In genomic region chr5:180090769-180091546, GRCh38 we compare ENCODE assay signal across 8 cellular contexts. TPM values are rescaled to one million over a fixed set of nuclear protein-coding genes. Genes with fewer than 3 reads are reported as not detected.
DNase-seq lines count a peak whose midpoint lies in the region; ATAC-seq and TF ChIP-seq lines count a peak whose summit lies in the region.

No MANE protein-coding gene starts in this region.

- no peak overlapping the region for H3K27ac Mint-ChIP-seq in activated CD4-positive, alpha-beta memory T cell treated with anti-CD3 and anti-CD28 coated beads, Interleukin-2, amount 10 ng/mL, durations not matched to agents 7 days and 5 days

- H3K9me3 Mint-ChIP-seq in activated CD4-positive, alpha-beta memory T cell treated with anti-CD3 and anti-CD28 coated beads, Interleukin-2, amount 10 ng/mL, durations not matched to agents 7 days and 5 days = no peaks in the 10 kb centered on the region

- ATAC-seq in HG03280 (IDR thresholded peaks at IDR 0.05; ENCODE audit: unreplicated experiment) = no peak

- TF ChIP-seq CTCF in NB4 (IDR thresholded peaks at IDR 0.05; ENCODE audit: low read depth, low read length) = peak; percentile 39

- H3K4me3 Mint-ChIP-seq in activated CD4-positive, alpha-beta memory T cell treated with anti-CD3 and anti-CD28 coated beads, Interleukin-2, amount 10 ng/mL, durations not matched to agents 7 days and 5 days = peak overlapping the region; percentile 39

- intact Hi-C loops in head of caudate nucleus (cut with DNase I) = no loop called here

- TF ChIP-seq POLR2A in NB4 (IDR thresholded peaks at IDR 0.05; ENCODE audit: extremely low read depth, insufficient read length) = no peak

- POLR2A ChIA-PET in activated CD4-positive, alpha-beta memory T cell treated with anti-CD3 and anti-CD28 coated beads, Interleukin-2, amount 10 ng/mL, durations not matched to agents 7 days and 5 days (lab: Charles Lee) = no interaction called here

- H3K4me1 Mint-ChIP-seq in activated CD4-positive, alpha-beta memory T cell treated with anti-CD3 and anti-CD28 coated beads, Interleukin-2, amount 10 ng/mL, durations not matched to agents 7 days and 5 days = peaks cover 13% of the 10 kb centered on the region

- H3K36me3 Mint-ChIP-seq in activated CD4-positive, alpha-beta memory T cell treated with anti-CD3 and anti-CD28 coated beads, Interleukin-2, amount 10 ng/mL, durations not matched to agents 7 days and 5 days (ENCODE audit: low read depth) = no peaks in the 10 kb centered on the region

- DNase-seq in NCI-H1092 treated with DMSO at 0.1 percent for 48 hours (lab: John Stamatoyannopoulos, UW) = peak; percentile 3
- no peak for DNase-seq in NCI-H1092 (lab: John Stamatoyannopoulos, UW)
- DNase-seq in NB4 (ENCODE audit: low read depth) = peak; percentile 72
- DNase-seq in activated CD4-positive, alpha-beta memory T cell treated with anti-CD3 and anti-CD28 coated beads, Interleukin-2, amount 10 ng/mL, durations not matched to agents 7 days and 5 days = no peak
- peak in 34 of 42 donors; percentile 23 to 77 (median 49) for DNase-seq in head of caudate nucleus
- peak; percentile 67 for DNase-seq in retina
- no peak for DNase-seq in COLO829 (ENCODE audit: low spot score)

- H3K4me3 ChIP-seq in NB4 (ENCODE audit: low read depth, low read length) = no peak overlapping the region

- CTCF ChIA-PET in activated CD4-positive, alpha-beta memory T cell treated with anti-CD3 and anti-CD28 coated beads, Interleukin-2, amount 10 ng/mL, durations not matched to agents 7 days and 5 days (lab: Charles Lee) = interaction anchor here (0.6 to 1.6 kb wide), 9 partner anchors 10 to 1610 kb away, joined by 3 to 6 read pairs (median 4); no protein-coding TSS in a partner anchor

- H3K27me3 Mint-ChIP-seq in activated CD4-positive, alpha-beta memory T cell treated with anti-CD3 and anti-CD28 coated beads, Interleukin-2, amount 10 ng/mL, durations not matched to agents 7 days and 5 days = peaks cover 14% of the 10 kb centered on the region

RNA-seq across cellular contexts. Expression of gene RNF130, which starts 19.4 kb away (rescaled TPM):
- total RNA-seq in activated CD4-positive, alpha-beta memory T cell treated with anti-CD3 and anti-CD28 coated beads, Interleukin-2, amount 10 ng/mL, durations not matched to agents 7 days and 5 days = 1 to 10 TPM; 2.9 to 3.4 TPM

Comparison
In these comparisons a context has a peak if more than half of its experiments do, and no peak if none do; other contexts are left out.
1. DNase-seq: peak in NCI-H1092 treated with DMSO at 0.1 percent for 48 hours (single experiment), NB4 (single experiment), head of caudate nucleus (34 of 42) and retina (single experiment); none in NCI-H1092 (single experiment), activated CD4-positive, alpha-beta memory T cell treated with anti-CD3 and anti-CD28 coated beads, Interleukin-2, amount 10 ng/mL, durations not matched to agents 7 days and 5 days (single experiment) and COLO829 (single experiment).